In genomic region chr9:130319300-130319699, GRCh38 we compare ENCODE assay signal across 2 cellular contexts.
A peak's percentile ranks its signal among the peaks of the same experiment; 100 is the strongest.
TF ChIP-seq lines count a peak whose summit lies in the region.

No MANE protein-coding gene starts in this region.

TF ChIP-seq in liver, 16 proteins besides CTCF, POLR2A, EP300 and RAD21 (continued from another document):
- TF ChIP-seq, protein P1, sequence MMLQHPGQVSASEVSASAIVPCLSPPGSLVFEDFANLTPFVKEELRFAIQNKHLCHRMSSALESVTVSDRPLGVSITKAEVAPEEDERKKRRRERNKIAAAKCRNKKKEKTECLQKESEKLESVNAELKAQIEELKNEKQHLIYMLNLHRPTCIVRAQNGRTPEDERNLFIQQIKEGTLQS (IDR thresholded peaks at IDR 0.05): no peak
- TF ChIP-seq EGR1 (IDR thresholded peaks at IDR 0.05; ENCODE audit: low read depth in 2 of 2) (no peak), JUND (IDR thresholded peaks at IDR 0.05) (no peak), MAX (IDR thresholded peaks at IDR 0.05) (no peak), SP1 (IDR thresholded peaks at IDR 0.05) (no peak), YY1 (IDR thresholded peaks at IDR 0.05) (no peak), NR2F2 (IDR thresholded peaks at IDR 0.05) (no peak), HNF4A (conservative IDR thresholded peaks at IDR 0.05) (peak; percentile 57 to 73), RXRA (IDR thresholded peaks at IDR 0.05) (peak in 1 of 2 donors; percentile 7)
- TF ChIP-seq, protein P2, sequence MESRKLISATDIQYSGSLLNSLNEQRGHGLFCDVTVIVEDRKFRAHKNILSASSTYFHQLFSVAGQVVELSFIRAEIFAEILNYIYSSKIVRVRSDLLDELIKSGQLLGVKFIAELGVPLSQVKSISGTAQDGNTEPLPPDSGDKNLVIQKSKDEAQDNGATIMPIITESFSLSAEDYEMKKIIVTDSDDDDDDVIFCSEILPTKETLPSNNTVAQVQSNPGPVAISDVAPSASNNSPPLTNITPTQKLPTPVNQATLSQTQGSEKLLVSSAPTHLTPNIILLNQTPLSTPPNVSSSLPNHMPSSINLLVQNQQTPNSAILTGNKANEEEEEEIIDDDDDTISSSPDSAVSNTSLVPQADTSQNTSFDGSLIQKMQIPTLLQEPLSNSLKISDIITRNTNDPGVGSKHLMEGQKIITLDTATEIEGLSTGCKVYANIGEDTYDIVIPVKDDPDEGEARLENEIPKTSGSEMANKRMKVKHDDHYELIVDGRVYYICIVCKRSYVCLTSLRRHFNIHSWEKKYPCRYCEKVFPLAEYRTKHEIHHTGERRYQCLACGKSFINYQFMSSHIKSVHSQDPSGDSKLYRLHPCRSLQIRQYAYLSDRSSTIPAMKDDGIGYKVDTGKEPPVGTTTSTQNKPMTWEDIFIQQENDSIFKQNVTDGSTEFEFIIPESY (IDR thresholded peaks at IDR 0.05): no peak
- TF ChIP-seq, protein P3, sequence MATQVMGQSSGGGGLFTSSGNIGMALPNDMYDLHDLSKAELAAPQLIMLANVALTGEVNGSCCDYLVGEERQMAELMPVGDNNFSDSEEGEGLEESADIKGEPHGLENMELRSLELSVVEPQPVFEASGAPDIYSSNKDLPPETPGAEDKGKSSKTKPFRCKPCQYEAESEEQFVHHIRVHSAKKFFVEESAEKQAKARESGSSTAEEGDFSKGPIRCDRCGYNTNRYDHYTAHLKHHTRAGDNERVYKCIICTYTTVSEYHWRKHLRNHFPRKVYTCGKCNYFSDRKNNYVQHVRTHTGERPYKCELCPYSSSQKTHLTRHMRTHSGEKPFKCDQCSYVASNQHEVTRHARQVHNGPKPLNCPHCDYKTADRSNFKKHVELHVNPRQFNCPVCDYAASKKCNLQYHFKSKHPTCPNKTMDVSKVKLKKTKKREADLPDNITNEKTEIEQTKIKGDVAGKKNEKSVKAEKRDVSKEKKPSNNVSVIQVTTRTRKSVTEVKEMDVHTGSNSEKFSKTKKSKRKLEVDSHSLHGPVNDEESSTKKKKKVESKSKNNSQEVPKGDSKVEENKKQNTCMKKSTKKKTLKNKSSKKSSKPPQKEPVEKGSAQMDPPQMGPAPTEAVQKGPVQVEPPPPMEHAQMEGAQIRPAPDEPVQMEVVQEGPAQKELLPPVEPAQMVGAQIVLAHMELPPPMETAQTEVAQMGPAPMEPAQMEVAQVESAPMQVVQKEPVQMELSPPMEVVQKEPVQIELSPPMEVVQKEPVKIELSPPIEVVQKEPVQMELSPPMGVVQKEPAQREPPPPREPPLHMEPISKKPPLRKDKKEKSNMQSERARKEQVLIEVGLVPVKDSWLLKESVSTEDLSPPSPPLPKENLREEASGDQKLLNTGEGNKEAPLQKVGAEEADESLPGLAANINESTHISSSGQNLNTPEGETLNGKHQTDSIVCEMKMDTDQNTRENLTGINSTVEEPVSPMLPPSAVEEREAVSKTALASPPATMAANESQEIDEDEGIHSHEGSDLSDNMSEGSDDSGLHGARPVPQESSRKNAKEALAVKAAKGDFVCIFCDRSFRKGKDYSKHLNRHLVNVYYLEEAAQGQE (IDR thresholded peaks at IDR 0.05): no peak

TF ChIP-seq in HepG2, 621 proteins besides CTCF, POLR2A, EP300 and RAD21 (continued from another document):
- TF ChIP-seq ZNF710 (CRISPR knock-in tag; IDR thresholded peaks at IDR 0.05; ENCODE audit: borderline replicate concordance) (no peak), ETV6 (CRISPR knock-in tag; conservative IDR thresholded peaks at IDR 0.05) (no peak), SKI (IDR thresholded peaks at IDR 0.05; ENCODE audit: partially characterized antibody) (no peak), FOXC1 (CRISPR knock-in tag; IDR thresholded peaks at IDR 0.05; ENCODE audit: borderline replicate concordance) (no peak), ZNF101 (CRISPR knock-in tag; IDR thresholded peaks at IDR 0.05; ENCODE audit: borderline replicate concordance, low read depth) (no peak), ZNF589 (CRISPR knock-in tag; conservative IDR thresholded peaks at IDR 0.05) (no peak), HNRNPK (IDR thresholded peaks at IDR 0.05; ENCODE audit: low read depth, low read length, poor library complexity, severe bottlenecking) (no peak)
- TF ChIP-seq, protein P4, sequence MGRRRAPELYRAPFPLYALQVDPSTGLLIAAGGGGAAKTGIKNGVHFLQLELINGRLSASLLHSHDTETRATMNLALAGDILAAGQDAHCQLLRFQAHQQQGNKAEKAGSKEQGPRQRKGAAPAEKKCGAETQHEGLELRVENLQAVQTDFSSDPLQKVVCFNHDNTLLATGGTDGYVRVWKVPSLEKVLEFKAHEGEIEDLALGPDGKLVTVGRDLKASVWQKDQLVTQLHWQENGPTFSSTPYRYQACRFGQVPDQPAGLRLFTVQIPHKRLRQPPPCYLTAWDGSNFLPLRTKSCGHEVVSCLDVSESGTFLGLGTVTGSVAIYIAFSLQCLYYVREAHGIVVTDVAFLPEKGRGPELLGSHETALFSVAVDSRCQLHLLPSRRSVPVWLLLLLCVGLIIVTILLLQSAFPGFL (CRISPR knock-in tag; IDR thresholded peaks at IDR 0.05): no peak
- TF ChIP-seq, protein P5, sequence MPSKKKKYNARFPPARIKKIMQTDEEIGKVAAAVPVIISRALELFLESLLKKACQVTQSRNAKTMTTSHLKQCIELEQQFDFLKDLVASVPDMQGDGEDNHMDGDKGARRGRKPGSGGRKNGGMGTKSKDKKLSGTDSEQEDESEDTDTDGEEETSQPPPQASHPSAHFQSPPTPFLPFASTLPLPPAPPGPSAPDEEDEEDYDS (CRISPR knock-in tag; IDR thresholded peaks at IDR 0.05): no peak
